8 cellular contexts compared by ENCODE assay signal in genomic region chr1:108561731-108562326, GRCh38. TPM values are rescaled to one million over a fixed set of nuclear protein-coding genes. Genes with fewer than 3 reads are reported as not detected.
DNase-seq lines count a peak whose midpoint lies in the region; ATAC-seq and TF ChIP-seq lines count a peak whose summit lies in the region.

No MANE protein-coding gene starts in this region.

- TF ChIP-seq RAD21 in SK-N-SH (IDR thresholded peaks at IDR 0.05; ENCODE audit: low read length), result peak; percentile 64

- H3K4me1 ChIP-seq in KMS-11 (ENCODE audit: low read depth, poor library complexity, severe bottlenecking) (peaks cover 17% of the 10 kb centered on the region), SK-N-SH (ENCODE audit: control insufficient read depth in 1 of 2, insufficient read depth in 2 of 2, low read depth in 1 of 2, low read length in 1 of 2) (peaks cover 9 to 12% of the 10 kb centered on the region in 2 experiments; a peak in 3 of 4 replicates)

- TF ChIP-seq CTCF in KMS-11 (conservative IDR thresholded peaks at IDR 0.05; ENCODE audit: low read depth, low read length), result peak; percentile 71
- TF ChIP-seq CTCF in SK-N-SH (IDR thresholded peaks at IDR 0.05), result peak; percentile 54

- DNase-seq in GDM1 (lab: John Stamatoyannopoulos, UW) (peak; percentile 54), SK-N-SH (peak; percentile 56), left ventricle myocardium superior (peak; percentile 64), dedifferentiated amniotic fluid mesenchymal stem cell (ENCODE audit: extremely low spot score) (no peak)
- peak; percentile 73 for DNase-seq in activated gamma-delta T cell treated with anti-CD3 and anti-CD28 coated beads, Interleukin-2, amount 50 U/mL, for 16 hours (ENCODE audit: low read depth)
- peak; percentile 65 to 66 for DNase-seq in stimulated activated CD4-positive, alpha-beta T cell treated with anti-CD3 and anti-CD28 coated beads, Interleukin-15, amount 100 ng/mL, for 1 hour (ENCODE audit: low read depth in 1 of 2, low spot score in 1 of 2)

- H3K9ac ChIP-seq in KMS-11 (no peak overlapping the region), SK-N-SH (no peak overlapping the region)

- POLR2A ChIA-PET in SK-N-SH (lab: Yijun Ruan, JAX), result interaction anchor here (0.5 to 2.7 kb wide), 3 partner anchors 49 to 362 kb away, joined by 3 to 12 read pairs (median 7); partner anchors contain the start of genes PRPF38B and SLC25A24

- TF ChIP-seq EP300 in SK-N-SH (IDR thresholded peaks at IDR 0.05; ENCODE audit: borderline replicate concordance in 1 of 2, low read depth in 1 of 2, low read length in 1 of 2), result no peak

- CTCF ChIA-PET in SK-N-SH (lab: Yijun Ruan, JAX), result interaction anchor here (0.6 to 6.0 kb wide), 13 partner anchors 8 to 336 kb away, joined by 3 to 48 read pairs (median 7); no protein-coding TSS in a partner anchor

- H3F3A ChIP-seq in SK-N-SH (replicated peaks; ENCODE audit: insufficient read depth), result no peaks in the 10 kb centered on the region

- H3K79me2 ChIP-seq in KMS-11 (ENCODE audit: insufficient read depth, low read depth), result no peaks in the 10 kb centered on the region
- peaks cover 39% of the 10 kb centered on the region for H3K79me2 ChIP-seq in SK-N-SH (ENCODE audit: insufficient read depth)

- intact Hi-C loops in left ventricle myocardium superior (cut with micrococcal nuclease), result loop anchor here (10.0 kb wide), 1 partner anchor 47 kb away; no protein-coding TSS in a partner anchor

- H3K27ac ChIP-seq in KMS-11 (no peak overlapping the region), SK-N-SH (ENCODE audit: low read depth in 2 of 2, low read length in 1 of 2) (no peak overlapping the region)

- no peak overlapping the region for H2AFZ ChIP-seq in KMS-11 (ENCODE audit: low read depth)
- H2AFZ ChIP-seq in SK-N-SH (ENCODE audit: low read depth), result no peak overlapping the region

- H3K36me3 ChIP-seq in KMS-11 (ENCODE audit: insufficient read depth), result no peaks in the 10 kb centered on the region
- H3K36me3 ChIP-seq in SK-N-SH (replicated peaks in 1 of 2; ENCODE audit: control insufficient read depth in 1 of 2, insufficient read depth in 2 of 2, low read length in 1 of 2), result no peaks in the 10 kb centered on the region

- H3K4me2 ChIP-seq in KMS-11 (peak overlapping the region; percentile 72), SK-N-SH (peak overlapping the region; percentile 86; the same call in 1 of the 2 replicates)

- H3K9me3 ChIP-seq in SK-N-SH, result no peaks in the 10 kb centered on the region

- ATAC-seq in GM21737 (IDR thresholded peaks at IDR 0.05; ENCODE audit: unreplicated experiment) (peak; percentile 53), left ventricle myocardium superior (peak; percentile 21)

- H4K20me1 ChIP-seq in KMS-11 (ENCODE audit: insufficient read depth) (no peaks in the 10 kb centered on the region), SK-N-SH (ENCODE audit: insufficient read depth) (no peaks in the 10 kb centered on the region)

- H3K4me3 ChIP-seq in KMS-11 (IDR thresholded peaks at IDR 0.05; ENCODE audit: insufficient read depth, low read depth, low read length), result no peak overlapping the region
- peak overlapping the region in 1 of 2 experiments; percentile 19; a peak in 1 of 4 replicates for H3K4me3 ChIP-seq in SK-N-SH (ENCODE audit: low read depth in 2 of 2, low read length in 1 of 2)

- H3K27me3 ChIP-seq in KMS-11 (ENCODE audit: insufficient read depth, low read depth), result no peaks in the 10 kb centered on the region
- no peaks in the 10 kb centered on the region for H3K27me3 ChIP-seq in SK-N-SH (ENCODE audit: insufficient read depth)

- 73% methylated on average over 11 of the region's 11 CpGs for WGBS in SK-N-SH (ENCODE audit: low lambda C conversion rate)

- H3K9me2 ChIP-seq in SK-N-SH, result no peaks in the 10 kb centered on the region

TF ChIP-seq in SK-N-SH, 30 proteins besides CTCF, POLR2A, EP300 and RAD21:
- TF ChIP-seq SIN3A (IDR thresholded peaks at IDR 0.05; ENCODE audit: borderline replicate concordance, low read depth, low read length) (no peak), RXRA (IDR thresholded peaks at IDR 0.05; ENCODE audit: borderline replicate concordance, low read depth) (no peak), SMC3 (IDR thresholded peaks at IDR 0.05; ENCODE audit: low read depth, low read length) (peak; percentile 52), REST (IDR thresholded peaks at IDR 0.05; ENCODE audit: low read depth, low read length) (no peak), RCOR1 (IDR thresholded peaks at IDR 0.05; ENCODE audit: low read length) (0 out of 2 replicates have a peak, but pooled peaks have one; percentile 17)
TF ChIP-seq in SK-N-SH: peak in this region for 2.

RNA-seq across cellular contexts. Expression of gene EEIG2, which starts 1.9 kb away (rescaled TPM):
- polyA plus RNA-seq in SK-N-SH (2012; rRNA removed), result 2.9 and 3.1 TPM in 2 replicates
- 4.0 and 4.1 TPM in 2 replicates for polyA plus RNA-seq in SK-N-SH (2012; cell fraction: cytosol; rRNA removed)
- polyA plus RNA-seq in SK-N-SH (2012; cell fraction: nucleus; rRNA removed), result 1.7 and 3.2 TPM in 2 replicates
- 5.0 TPM for total RNA-seq in left ventricle myocardium superior
